Comparison of ENCODE assay signal across 9 cellular contexts in the genomic region with DNA sequence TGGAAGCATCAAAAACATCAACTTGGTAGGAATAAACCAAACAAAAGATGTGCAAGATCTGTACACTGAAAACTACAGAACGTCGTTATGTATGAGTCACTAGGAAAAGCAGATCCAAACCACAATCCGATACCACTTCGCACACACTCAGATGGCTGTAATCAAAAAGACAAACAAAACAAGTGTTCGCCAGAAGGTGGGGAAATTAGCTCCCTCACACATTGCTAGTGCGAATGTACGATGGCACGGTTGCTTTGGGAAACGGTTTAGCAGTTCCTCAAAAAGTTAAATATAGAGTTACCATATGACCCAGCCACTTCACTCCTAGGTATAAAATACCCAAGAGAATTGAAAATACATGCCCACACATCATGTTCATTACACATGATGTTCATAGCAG. TPM values are rescaled to one million over a fixed set of nuclear protein-coding genes. Genes with fewer than 3 reads are reported as not detected.
DNase-seq lines count a peak whose midpoint lies in the region; ATAC-seq and TF ChIP-seq lines count a peak whose summit lies in the region.
"Had no signal": no experiment of that assay in that cellular context is flagged by ENCODE, and none has a peak within 500 bp of the region (broad histone marks: within the 10 kb centered on the region; RNA-seq: fewer than 3 reads in every experiment).

No MANE protein-coding gene starts in this region.

- H3K4me1 Mint-ChIP-seq in Calu3 (ENCODE audit: low read depth, unreplicated experiment), result peaks cover 41% of the 10 kb centered on the region
- peaks cover 10 to 35% (median 17%) of the 10 kb centered on the region in 7 donors for H3K4me1 Mint-ChIP-seq in naive thymus-derived CD4-positive, alpha-beta T cell

- no peaks in the 10 kb centered on the region for H3K27me3 ChIP-seq in IMR-90 (ENCODE audit: control insufficient read depth, insufficient read depth, low read length)
- no peaks in the 10 kb centered on the region for H3K27me3 ChIP-seq in naive thymus-derived CD4-positive, alpha-beta T cell (ENCODE audit: control insufficient read depth in 2 of 2, insufficient read depth in 2 of 2, low read length in 2 of 2)

- H3K9ac ChIP-seq in IMR-90 (ENCODE audit: low read depth, low read length), result no peak overlapping the region

- no peaks in the 10 kb centered on the region for H3K9me1 ChIP-seq in IMR-90 (ENCODE audit: insufficient read depth, low read length)

- BruUV-seq in Calu3 (replicated peaks; lab: Mats Ljungman, UMichigan) (no TSS peak), IMR-90 (replicated peaks; lab: Mats Ljungman, UMichigan) (no TSS peak)

- H3K36me3 Mint-ChIP-seq in Calu3 (ENCODE audit: insufficient read depth, unreplicated experiment), result peaks cover 10% of the 10 kb centered on the region
- no peaks in the 10 kb centered on the region for H3K36me3 Mint-ChIP-seq in naive thymus-derived CD4-positive, alpha-beta T cell

- H4K5ac ChIP-seq in IMR-90 (ENCODE audit: low read depth, low read length), result no peak overlapping the region

- no peak overlapping the region for H3K27ac ChIP-seq in IMR-90 (ENCODE audit: insufficient read depth, low read length)
- no peak overlapping the region for H3K27ac ChIP-seq in naive thymus-derived CD4-positive, alpha-beta T cell (ENCODE audit: low read depth, low read length)

- in situ Hi-C loops in IMR-90 (cut with MboI; ENCODE audit: low sequenced_read_pairs), result no loop called here

- H3K4me1 ChIP-seq in IMR-90 (ENCODE audit: control insufficient read depth, insufficient read depth, low read length), result peaks cover 6% of the 10 kb centered on the region
- H3K4me1 ChIP-seq in naive thymus-derived CD4-positive, alpha-beta T cell (ENCODE audit: control insufficient read depth in 2 of 2, insufficient read depth in 2 of 2, low read length in 2 of 2), result peaks cover 6 to 7% of the 10 kb centered on the region in 2 donors

- H3K9me3 Mint-ChIP-seq in Calu3 (ENCODE audit: low read depth, unreplicated experiment), result no peaks in the 10 kb centered on the region
- H3K9me3 Mint-ChIP-seq in naive thymus-derived CD4-positive, alpha-beta T cell, result no peaks in the 10 kb centered on the region

- H4K8ac ChIP-seq in IMR-90 (ENCODE audit: low read depth in 2 of 2, low read length in 2 of 2), result no peak overlapping the region

- no peak overlapping the region for H2AK9ac ChIP-seq in IMR-90 (replicated peaks; ENCODE audit: low read depth, low read length, poor library complexity)

- no peak overlapping the region for H3K4ac ChIP-seq in IMR-90 (ENCODE audit: low read depth, low read length)

- TF ChIP-seq CTCF in Calu3 (IDR thresholded peaks at IDR 0.05; ENCODE audit: unreplicated experiment), result no peak
- TF ChIP-seq CTCF in IMR-90 (conservative IDR thresholded peaks at IDR 0.05; ENCODE audit: low read depth, low read length), result no peak

- no peaks in the 10 kb centered on the region for H3K27me3 Mint-ChIP-seq in Calu3 (ENCODE audit: unreplicated experiment)
- peaks cover 2 to 14% (median 6%) of the 10 kb centered on the region in 5 donors for H3K27me3 Mint-ChIP-seq in naive thymus-derived CD4-positive, alpha-beta T cell

- peak overlapping the region; percentile 13 for H3K27ac Mint-ChIP-seq in Calu3 (ENCODE audit: unreplicated experiment)
- H3K27ac Mint-ChIP-seq in naive thymus-derived CD4-positive, alpha-beta T cell, result peak overlapping the region in 2 of 9 donors; percentile 11 to 78

- no peak overlapping the region for H2BK5ac ChIP-seq in IMR-90 (ENCODE audit: low read depth, low read length, poor library complexity, severe bottlenecking)

- dilution Hi-C loops in IMR-90 (cut with HindIII; ENCODE audit: low sequenced_read_pairs, unreplicated experiment), result no loop called here

- ATAC-seq in IMR-90 (ENCODE audit: low read depth) (peak; percentile 71), HG02970 (IDR thresholded peaks at IDR 0.05; ENCODE audit: low FRiP score, unreplicated experiment) (no peak), GM19467 (IDR thresholded peaks at IDR 0.05; ENCODE audit: unreplicated experiment) (no peak)
- ATAC-seq in naive thymus-derived CD4-positive, alpha-beta T cell, result no peak

- intact Hi-C loops in Calu3 (cut with micrococcal nuclease; ENCODE audit: unreplicated experiment) (no loop called here), IMR-90 (cut with micrococcal nuclease) (no loop called here)
- intact Hi-C loops in naive thymus-derived CD4-positive, alpha-beta T cell (cut with micrococcal nuclease), result loop anchor here in 1 of 2 donors (10.0 kb wide), 1 partner anchor 271 kb away; the partner anchor contains the start of gene GCAT

- no peak overlapping the region for H2BK20ac ChIP-seq in IMR-90 (ENCODE audit: low read depth, low read length)

- H2BK120ac ChIP-seq in IMR-90 (ENCODE audit: low read depth, low read length), result no peak overlapping the region

- H3K79me1 ChIP-seq in IMR-90 (ENCODE audit: low read depth in 1 of 2, low read length in 2 of 2), result no peaks in the 10 kb centered on the region

- no peaks in the 10 kb centered on the region for H3K36me3 ChIP-seq in IMR-90 (ENCODE audit: control insufficient read depth, insufficient read depth, low read length)
- no peaks in the 10 kb centered on the region for H3K36me3 ChIP-seq in naive thymus-derived CD4-positive, alpha-beta T cell (ENCODE audit: control insufficient read depth in 2 of 3, insufficient read depth in 3 of 3, low read length in 3 of 3)

- no peak overlapping the region for H3K14ac ChIP-seq in IMR-90 (replicated peaks; ENCODE audit: low read depth, low read length)

- WGBS in IMR-90 (ENCODE audit: extremely low coverage in 2 of 2, insufficient read length in 1 of 2), 2 experiments, result no CpG with 5 or more reads among the region's 9 CpGs

- H2BK15ac ChIP-seq in IMR-90 (ENCODE audit: low read depth, low read length), result no peak overlapping the region

- TF ChIP-seq RAD21 in IMR-90 (IDR thresholded peaks at IDR 0.05; ENCODE audit: low read length), result no peak

- no peak overlapping the region for H3K56ac ChIP-seq in IMR-90 (ENCODE audit: extremely low read depth, insufficient read depth, low read length)

- DNase-seq in Calu3, result peak; percentile 58
- DNase-seq in IMR-90, result peak; percentile 88
- peak; percentile 24 for DNase-seq in SKM-1 treated with dmso at 0.1 percent for 144 hours (lab: John Stamatoyannopoulos, UW; ENCODE audit: unreplicated experiment)
- DNase-seq in inferior parietal cortex (ENCODE audit: extremely low spot score), result peak; percentile 29
- no peak for DNase-seq in stimulated activated CD4-positive, alpha-beta T cell treated with anti-CD3 and anti-CD28 coated beads, Interleukin-1b, Interleukin-23, amount 100 ng/mL, for 48 hours
- no peak for DNase-seq in naive thymus-derived CD4-positive, alpha-beta T cell
- DNase-seq: activated CD4-positive, CD25-positive, alpha-beta regulatory T cell had no signal

- H3K4me2 ChIP-seq in IMR-90 (ENCODE audit: low read depth, low read length), result peak overlapping the region; percentile 50; the same call in 1 of the 2 replicates

- H3K4me3 Mint-ChIP-seq in Calu3 (ENCODE audit: low read depth, unreplicated experiment), result no peak overlapping the region
- H3K4me3 Mint-ChIP-seq in naive thymus-derived CD4-positive, alpha-beta T cell, result no peak overlapping the region

- H2AFZ ChIP-seq in IMR-90 (replicated peaks; ENCODE audit: low read length, poor library complexity), result no peak overlapping the region

- CTCF ChIA-PET in Calu3 (lab: Charles Lee), result interaction anchor here (0.6 to 1.0 kb wide), 9 partner anchors 12 to 289 kb away, joined by 3 to 7 read pairs (median 3); no protein-coding TSS in a partner anchor
- CTCF ChIA-PET in IMR-90 (lab: Yijun Ruan, JAX), result interaction anchor here (1.7 kb wide), 1 partner anchor 28 kb away, joined by 4 read pairs; no protein-coding TSS in a partner anchor
- CTCF ChIA-PET in naive thymus-derived CD4-positive, alpha-beta T cell (lab: Charles Lee), result interaction anchor here (1.1 kb wide), 1 partner anchor 34 kb away, joined by 4 read pairs; no protein-coding TSS in a partner anchor

- POLR2A ChIA-PET in IMR-90 (lab: Charles Lee; ENCODE audit: unreplicated experiment), result interaction anchor here (0.6 kb wide), 1 partner anchor 28 kb away, joined by 5 read pairs; no protein-coding TSS in a partner anchor
- POLR2A ChIA-PET in naive thymus-derived CD4-positive, alpha-beta T cell (lab: Charles Lee), result no interaction called here

- no peak overlapping the region for H3K18ac ChIP-seq in IMR-90 (ENCODE audit: low read depth, low read length)

- H3K4me3 ChIP-seq in IMR-90 (ENCODE audit: insufficient read depth, low read depth, low read length), result no peak overlapping the region
- H3K4me3 ChIP-seq in naive thymus-derived CD4-positive, alpha-beta T cell (ENCODE audit: low read length), result no peak overlapping the region

- H3K9me3 ChIP-seq in IMR-90 (ENCODE audit: control insufficient read depth, insufficient read depth, low read length), result no peaks in the 10 kb centered on the region
- H3K9me3 ChIP-seq in naive thymus-derived CD4-positive, alpha-beta T cell (ENCODE audit: control insufficient read depth in 2 of 3, low read length in 3 of 3), result no peaks in the 10 kb centered on the region

- H3K23ac ChIP-seq in IMR-90 (ENCODE audit: low read depth, low read length), result no peak overlapping the region

- H4K20me1 ChIP-seq in IMR-90 (ENCODE audit: insufficient read depth, low read length), result peaks cover 3% of the 10 kb centered on the region; the same call in 1 of the 2 replicates

- no peak overlapping the region for H4K91ac ChIP-seq in IMR-90 (ENCODE audit: insufficient read depth, low read depth, low read length)

- H2AK5ac ChIP-seq in IMR-90 (ENCODE audit: low read depth, low read length), result no peak overlapping the region

- no peak for TF ChIP-seq POLR2A in IMR-90 (IDR thresholded peaks at IDR 0.05; ENCODE audit: low read depth, low read length)

RNA-seq across cellular contexts. Expression of gene CARD10, which starts 14.8 kb away (rescaled TPM):
- total RNA-seq in Calu3 (2022), result 40.5 and 49.2 TPM in 2 replicates
- total RNA-seq in IMR-90 (2012; rRNA removed), result 6.1 TPM in 2 replicates
- 18.4 and 19.8 TPM in 2 replicates for polyA plus RNA-seq in IMR-90 (2012; rRNA removed)
- 9.8 and 18.6 TPM in 2 replicates for polyA plus RNA-seq in IMR-90 (2012; cell fraction: cytosol; rRNA removed)
- polyA plus RNA-seq in IMR-90 (2012; cell fraction: nucleus; rRNA removed; ENCODE audit: low replicate concordance), result 23.8 and 66.7 TPM in 2 replicates
- total RNA-seq in naive thymus-derived CD4-positive, alpha-beta T cell, result 1 to 10 TPM in 1 of 5 experiments, under 1 TPM in 3, not detected in 1; 0.13 to 1.0 (median 0.57) TPM
- under 1 TPM in 1 of 2 donors, not detected in 1; 0.69 TPM for polyA plus RNA-seq in naive thymus-derived CD4-positive, alpha-beta T cell

RNA-seq across cellular contexts. Expression of gene CDC42EP1, which starts 26.3 kb away (rescaled TPM):
- 156 and 162 TPM in 2 replicates for total RNA-seq in Calu3 (2022)
- total RNA-seq in IMR-90 (2012; rRNA removed), result 4.7 and 6.1 TPM in 2 replicates
- 47.3 and 59.2 TPM in 2 replicates for polyA plus RNA-seq in IMR-90 (2012; rRNA removed)
- 34.5 and 61.4 TPM in 2 replicates for polyA plus RNA-seq in IMR-90 (2012; cell fraction: cytosol; rRNA removed)
- polyA plus RNA-seq in IMR-90 (2012; cell fraction: nucleus; rRNA removed; ENCODE audit: low replicate concordance), result 18.1 and 44.7 TPM in 2 replicates
- 1 to 10 TPM in 1 of 5 experiments, under 1 TPM in 3, not detected in 1; 0.27 to 1.6 (median 0.62) TPM for total RNA-seq in naive thymus-derived CD4-positive, alpha-beta T cell
- polyA plus RNA-seq in naive thymus-derived CD4-positive, alpha-beta T cell, result not detected

RNA-seq across cellular contexts. Expression of gene LGALS2, which starts 45.9 kb away (rescaled TPM):
- total RNA-seq in Calu3 (2022) (0.90 and 1.2 TPM in 2 replicates), IMR-90 (2012; rRNA removed) (not detected in 2 replicates)
- polyA plus RNA-seq in IMR-90 (2012; rRNA removed), result not detected in 2 replicates
- polyA plus RNA-seq in IMR-90 (2012; cell fraction: cytosol; rRNA removed), result not detected in 2 replicates
- not detected in 2 replicates for polyA plus RNA-seq in IMR-90 (2012; cell fraction: nucleus; rRNA removed; ENCODE audit: low replicate concordance)
- total RNA-seq in naive thymus-derived CD4-positive, alpha-beta T cell, result 100 to 1,000 TPM in 1 of 5 experiments, 1 to 10 TPM in 1, not detected in 3; 6.4 to 123 TPM
- polyA plus RNA-seq in naive thymus-derived CD4-positive, alpha-beta T cell, result under 1 TPM in 1 of 2 donors, not detected in 1; 0.71 TPM

RNA-seq across cellular contexts. Expression of gene MFNG, which starts 47.8 kb away (rescaled TPM):
- 19.0 and 22.1 TPM in 2 replicates for total RNA-seq in Calu3 (2022)
- not detected in 2 replicates for total RNA-seq in IMR-90 (2012; rRNA removed)
- 0.15 and 0.24 TPM in 2 replicates for polyA plus RNA-seq in IMR-90 (2012; rRNA removed)
- polyA plus RNA-seq in IMR-90 (2012; cell fraction: cytosol; rRNA removed), result 0.08 and 0.34 TPM in 2 replicates
- polyA plus RNA-seq in IMR-90 (2012; cell fraction: nucleus; rRNA removed; ENCODE audit: low replicate concordance), result 0.91 and 1.7 TPM in 2 replicates
- total RNA-seq in naive thymus-derived CD4-positive, alpha-beta T cell, result 100 to 1,000 TPM; 146 to 223 (median 203) TPM
- 100 to 1,000 TPM; 350 to 449 TPM for polyA plus RNA-seq in naive thymus-derived CD4-positive, alpha-beta T cell

Comparison
In these comparisons a context has a peak if more than half of its experiments do, and no peak if none do; other contexts are left out.
1. DNase-seq: peak in Calu3 (single experiment), IMR-90 (single experiment), SKM-1 treated with dmso at 0.1 percent for 144 hours (single experiment) and inferior parietal cortex (single experiment); none in stimulated activated CD4-positive, alpha-beta T cell treated with anti-CD3 and anti-CD28 coated beads, Interleukin-1b, Interleukin-23, amount 100 ng/mL, for 48 hours (single experiment) and naive thymus-derived CD4-positive, alpha-beta T cell (0 of 9).
2. RNA of gene CDC42EP1, which starts 26.3 kb away (total RNA-seq): 156 to 162 TPM in Calu3; 4.7 to 6.1 TPM in IMR-90 and 0.27 to 1.6 TPM in naive thymus-derived CD4-positive, alpha-beta T cell; every median in the first group is over 10 times any median in the second.